In the genomic region with DNA sequence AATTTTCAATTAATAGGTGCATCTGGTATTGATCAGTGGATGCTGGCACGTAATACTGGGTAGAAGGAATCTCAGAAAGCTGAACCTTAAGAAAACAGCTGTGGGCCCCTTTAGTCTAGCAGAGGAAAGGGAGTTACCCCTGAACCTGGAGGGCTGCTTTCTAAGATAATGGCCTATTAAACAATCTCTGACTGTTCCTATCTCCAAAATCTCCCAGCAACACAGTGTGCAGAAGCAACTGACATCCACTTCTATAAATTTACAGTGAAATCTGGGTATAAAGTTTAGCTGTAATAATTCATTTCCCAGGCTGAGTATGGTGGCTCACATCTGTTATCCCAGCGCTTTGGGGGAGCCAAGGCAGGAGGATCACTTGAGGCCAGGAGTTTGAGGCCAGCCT, we compare ENCODE assay signal across 27 cellular contexts.
"Had no signal": no experiment of that assay in that cellular context is flagged by ENCODE, and none has a peak within 500 bp of the region (broad histone marks: within the 10 kb centered on the region; RNA-seq: fewer than 3 reads in every experiment).

No MANE protein-coding gene starts in this region.

- H3K27me3 ChIP-seq: left lung, ovary, right atrium auricular region, right lobe of liver, stomach, suprapubic skin, tibial artery, upper lobe of right lung had no signal

- H3K4me2 ChIP-seq: smooth muscle cell had no signal

- H3K36me3 ChIP-seq: ovary, right atrium auricular region, right lobe of liver, stomach, thoracic aorta, upper lobe of right lung had no signal

- H3K9me3 ChIP-seq: left lung, lower lobe of right lung, mucosa of descending colon, ovary, right atrium auricular region, right lobe of liver, stomach, suprapubic skin, thoracic aorta, tibial artery, upper lobe of right lung had no signal

- H3K27ac ChIP-seq: left lung, lower lobe of right lung, ovary, right lobe of liver, suprapubic skin, thoracic aorta, tibial artery, upper lobe of right lung had no signal

- H3K4me3 ChIP-seq: left lung, lower lobe of right lung, mucosa of descending colon, ovary, right atrium auricular region, right lobe of liver, smooth muscle cell, stomach, suprapubic skin, thoracic aorta, tibial artery, upper lobe of right lung had no signal

- ATAC-seq: left colon; left lung; lower lobe of right lung; mucosa of descending colon; naive thymus-derived CD4-positive, alpha-beta T cell; natural killer cell treated with Interleukin-12 subunit alpha and Interleukin-12 subunit beta and Interleukin-15 and Interleukin-18, amount 100 ng/mL, for 72 hours; right lobe of liver; stimulated activated memory B cell treated with anti-CD40 and anti-IgM and Interleukin-4, amounts not matched to agents 10 μg/mL and 1 μg/mL and 100 μg/mL, for 72 hours; upper lobe of right lung had no signal

- DNase-seq: hypothalamus; immature natural killer cell; kidney; left colon; left lung; lower lobe of right lung; mammary epithelial cell; midbrain; mucosa of descending colon; naive thymus-derived CD4-positive, alpha-beta T cell; ovary; right lobe of liver; stimulated activated CD4-positive, alpha-beta T cell treated with anti-CD3 and anti-CD28 coated beads, Interleukin-1b, Interleukin-23, amount 100 ng/mL, for 48 hours; stimulated activated CD4-positive, alpha-beta T cell treated with anti-CD3 and anti-CD28 coated beads, Interleukin-2, amount 100 ng/mL, for 48 hours; stimulated activated CD4-positive, alpha-beta T cell treated with anti-CD3 and anti-CD28 coated beads, Interleukin-4, amount 100 ng/mL, for 4 hours; stimulated activated CD8-positive, alpha-beta memory T cell treated with anti-CD3 and anti-CD28 coated beads, Interleukin-4, amount 100 ng/mL, for 48 hours; stimulated activated naive CD4-positive, alpha-beta T cell treated with Interleukin-2 at 50 U/mL for 16 hours; stomach; tibial artery; trophoblast cell; upper lobe of right lung had no signal
